22 cellular contexts compared by ENCODE assay signal in genomic region chr7:102036958-102037357, GRCh38.
DNase-seq lines count a peak whose midpoint lies in the region; ATAC-seq and TF ChIP-seq lines count a peak whose summit lies in the region.
"Had no signal": no experiment of that assay in that cellular context is flagged by ENCODE, and none has a peak within 500 bp of the region (broad histone marks: within the 10 kb centered on the region; RNA-seq: fewer than 3 reads in every experiment).

No MANE protein-coding gene starts in this region.

- no peaks in the 10 kb centered on the region for H4K20me1 ChIP-seq in Karpas-422 (ENCODE audit: insufficient read depth, low read depth, low read length)

- no peak for TF ChIP-seq CTCF in left ventricle myocardium inferior (IDR thresholded peaks at IDR 0.05; ENCODE audit: borderline replicate concordance)
- no peak for TF ChIP-seq CTCF in upper lobe of right lung (IDR thresholded peaks at IDR 0.05)

- no peak overlapping the region for H3K23ac ChIP-seq in trophoblast cell (ENCODE audit: low read length)

- no peak overlapping the region for H2BK120ac ChIP-seq in trophoblast cell (ENCODE audit: insufficient read depth, low read length, poor library complexity)

- H2AK5ac ChIP-seq in trophoblast cell (ENCODE audit: low read length), result no peak overlapping the region

- H4K91ac ChIP-seq in trophoblast cell (ENCODE audit: low read depth, low read length), result no peak overlapping the region

- H3K4me2 ChIP-seq in Karpas-422 (ENCODE audit: low read depth, low read length, poor library complexity, severe bottlenecking) (no peak overlapping the region), trophoblast cell (ENCODE audit: low read length) (no peak overlapping the region)
- H3K4me2 ChIP-seq: BLaER1 treated with 17β-estradiol and CSF1 and Interleukin-3, amounts not matched to agents 10 nM and 100 nM had no signal

- H3K4me3 ChIP-seq in Karpas-422 (ENCODE audit: low read length) (no peak overlapping the region), left ventricle myocardium inferior (no peak overlapping the region), trophoblast cell (ENCODE audit: low read depth, low read length) (no peak overlapping the region), upper lobe of right lung (no peak overlapping the region)
- H3K4me3 ChIP-seq: BLaER1 treated with 17β-estradiol and CSF1 and Interleukin-3, amounts not matched to agents 10 nM and 100 nM; GM12878; MG63; SJSA1 had no signal

- H3K79me2 ChIP-seq in Karpas-422 (ENCODE audit: low read length) (peaks cover 64% of the 10 kb centered on the region), trophoblast cell (ENCODE audit: control insufficient read depth, insufficient read depth, low read length, poor library complexity) (no peaks in the 10 kb centered on the region)

- H3K27ac ChIP-seq in Karpas-422 (ENCODE audit: low read length) (peak overlapping the region; percentile 35; the same call in 1 of the 2 replicates), left ventricle myocardium inferior (replicated peaks) (peak overlapping the region; percentile 32), trophoblast cell (ENCODE audit: low read depth, low read length) (no peak overlapping the region), upper lobe of right lung (no peak overlapping the region), caudate nucleus (ENCODE audit: low read depth, low read length) (no peak overlapping the region)
- H3K27ac ChIP-seq: SJSA1 had no signal

- no peaks in the 10 kb centered on the region for H3K9me3 ChIP-seq in Karpas-422 (ENCODE audit: low read length)
- no peaks in the 10 kb centered on the region for H3K9me3 ChIP-seq in left ventricle myocardium inferior (replicated peaks)
- H3K9me3 ChIP-seq in trophoblast cell (ENCODE audit: insufficient read depth, low read depth, low read length), result no peaks in the 10 kb centered on the region
- H3K9me3 ChIP-seq in upper lobe of right lung, result no peaks in the 10 kb centered on the region
- H3K9me3 ChIP-seq: BLaER1 treated with 17β-estradiol and CSF1 and Interleukin-3, amounts not matched to agents 10 nM and 100 nM; MG63; SJSA1 had no signal

- H2BK5ac ChIP-seq in trophoblast cell (ENCODE audit: low read depth, low read length, poor library complexity), result no peak overlapping the region

- ATAC-seq in upper lobe of right lung (no peak), HG02973 (IDR thresholded peaks at IDR 0.05; ENCODE audit: unreplicated experiment) (no peak)
- ATAC-seq: GM12878, PC-3 had no signal

- H3K79me1 ChIP-seq in trophoblast cell (ENCODE audit: low read length), result no peaks in the 10 kb centered on the region

- intact Hi-C loops in left ventricle myocardium inferior (cut with micrococcal nuclease) (no loop called here), upper lobe of right lung (cut with DNase I) (no loop called here)

- H4K8ac ChIP-seq in trophoblast cell (ENCODE audit: low read depth, low read length), result no peak overlapping the region

- H4K12ac ChIP-seq in trophoblast cell (ENCODE audit: low read depth, low read length), result no peak overlapping the region

- H3K4me1 ChIP-seq in Karpas-422 (ENCODE audit: low read length) (peaks cover 2% of the 10 kb centered on the region), left ventricle myocardium inferior (peaks cover 47% of the 10 kb centered on the region), trophoblast cell (ENCODE audit: control insufficient read depth in 1 of 2, insufficient read depth in 2 of 2, low read length in 2 of 2) (peaks cover 0 to 2% of the 10 kb centered on the region in 2 experiments), upper lobe of right lung (no peaks in the 10 kb centered on the region)

- DNase-seq in Karpas-422 (no peak), left ventricle myocardium inferior (no peak), trophoblast cell (no peak), upper lobe of right lung (peak; percentile 9), caudate nucleus (lab: John Stamatoyannopoulos, UW) (no peak), HT-29 (ENCODE audit: low spot score) (no peak)
- DNase-seq: CD4-positive, alpha-beta T cell; DMS53; GDM1; KBM-7; MG63; NCI-H1105 treated with DMSO at 0.1 percent for 48 hours; NCI-H146; NCI-H1930; NCI-H446; NCI-H524 treated with DMSO at 0.1 percent for 48 hours; NCI-H774; PC-3 had no signal

- H2BK12ac ChIP-seq in trophoblast cell (ENCODE audit: low read length), result no peak overlapping the region

- no peak overlapping the region for H3K14ac ChIP-seq in trophoblast cell (ENCODE audit: low read length)

- no peak overlapping the region for H2AFZ ChIP-seq in Karpas-422 (ENCODE audit: low read length)
- no peak overlapping the region for H2AFZ ChIP-seq in trophoblast cell (ENCODE audit: insufficient read depth, low read length, poor library complexity)

- H3K27me3 ChIP-seq in Karpas-422 (ENCODE audit: low read length), result no peaks in the 10 kb centered on the region
- H3K27me3 ChIP-seq in left ventricle myocardium inferior (ENCODE audit: low read depth), result no peaks in the 10 kb centered on the region
- no peaks in the 10 kb centered on the region for H3K27me3 ChIP-seq in trophoblast cell (ENCODE audit: insufficient read depth, low read length)
- H3K27me3 ChIP-seq in upper lobe of right lung, result no peaks in the 10 kb centered on the region
- H3K27me3 ChIP-seq: BLaER1 treated with 17β-estradiol and CSF1 and Interleukin-3, amounts not matched to agents 10 nM and 100 nM; MG63; SJSA1 had no signal

- no CpG with 5 or more reads among the region's 5 CpGs for WGBS in trophoblast cell (ENCODE audit: extremely low coverage, insufficient coverage, insufficient read length)

- H3K18ac ChIP-seq in trophoblast cell (ENCODE audit: low read length), result no peak overlapping the region

- H3K9ac ChIP-seq in Karpas-422 (ENCODE audit: low read length) (no peak overlapping the region), trophoblast cell (ENCODE audit: low read length) (peak overlapping the region; percentile 52)
- H3K9ac ChIP-seq: BLaER1 treated with 17β-estradiol and CSF1 and Interleukin-3, amounts not matched to agents 10 nM and 100 nM had no signal

- H3K4ac ChIP-seq in trophoblast cell (ENCODE audit: low read depth, low read length), result no peak overlapping the region

- no peaks in the 10 kb centered on the region for H3K9me2 ChIP-seq in Karpas-422 (replicated peaks; ENCODE audit: insufficient read depth, low read length)

- H3K36me3 ChIP-seq in Karpas-422 (ENCODE audit: insufficient read depth, low read length), result peaks cover 8% of the 10 kb centered on the region; the same call in 1 of the 2 replicates
- H3K36me3 ChIP-seq in left ventricle myocardium inferior, result no peaks in the 10 kb centered on the region
- H3K36me3 ChIP-seq in trophoblast cell (ENCODE audit: control insufficient read depth in 1 of 2, insufficient read depth in 2 of 2, low read length in 2 of 2), result peaks cover 2% of the 10 kb centered on the region in 2 experiments
- no peaks in the 10 kb centered on the region for H3K36me3 ChIP-seq in upper lobe of right lung
- H3K36me3 ChIP-seq: MG63, SJSA1 had no signal

Comparison
In these comparisons a context has a peak if more than half of its experiments do, and no peak if none do; other contexts are left out.
1. H3K27ac ChIP-seq: peak in Karpas-422 (single experiment) and left ventricle myocardium inferior (single experiment); none in trophoblast cell (single experiment), upper lobe of right lung (single experiment) and caudate nucleus (single experiment).